8 cellular contexts compared by ENCODE assay signal in genomic region chr14:69610859-69611263, GRCh38. TPM values are rescaled to one million over a fixed set of nuclear protein-coding genes. Genes with fewer than 3 reads are reported as not detected.
DNase-seq lines count a peak whose midpoint lies in the region; FAIRE-seq and TF ChIP-seq lines count a peak whose summit lies in the region.

No MANE protein-coding gene starts in this region.

- H3K4me1 ChIP-seq in kidney (ENCODE audit: control insufficient read depth in 1 of 2, insufficient read depth in 1 of 2, low read depth in 1 of 2, low read length in 2 of 2) (peaks cover 31 to 38% of the 10 kb centered on the region in 2 donors), testis (peaks cover 37% of the 10 kb centered on the region)

- intact Hi-C loops in kidney (cut with DNase I) = no loop called here
- intact Hi-C loops in testis (cut with DNase I; ENCODE audit: low total_unique reads) = no loop called here

- H3K4me3 ChIP-seq in AG04450 (ENCODE audit: low read depth, low read length) (peak overlapping the region; percentile 67), kidney (ENCODE audit: low read length in 2 of 2) (peak overlapping the region; percentile 63 to 84), testis (peak overlapping the region; percentile 84 to 88)

- H3K9me3 ChIP-seq in AG04450 (ENCODE audit: control insufficient read depth, insufficient read depth, low read length) = no peaks in the 10 kb centered on the region; the same call in 1 of the 2 replicates
- H3K9me3 ChIP-seq in kidney (ENCODE audit: control insufficient read depth in 1 of 2, low read length in 2 of 2) = no peaks in the 10 kb centered on the region
- H3K9me3 ChIP-seq in testis = no peaks in the 10 kb centered on the region

- POLR2A ChIA-PET in AG04450 (lab: Yijun Ruan, JAX) = interaction anchor here (0.6 to 1.6 kb wide), 4 partner anchors 18 to 156 kb away, joined by 3 to 6 read pairs (median 4); partner anchors contain the start of gene SRSF5

- 3 to 5% methylated on average over 10 of the region's 10 CpGs for WGBS in testis, 2 donors

- H3K9ac ChIP-seq in kidney (ENCODE audit: low read length in 2 of 2) = peak overlapping the region in 1 of 2 donors; percentile 77

- no peak for TF ChIP-seq POLR2A in testis (IDR thresholded peaks at IDR 0.05)

- no peaks in the 10 kb centered on the region for H3K36me3 ChIP-seq in kidney (ENCODE audit: control insufficient read depth in 1 of 2, insufficient read depth in 2 of 2, low read length in 2 of 2)
- H3K36me3 ChIP-seq in testis (ENCODE audit: low read depth, missing control alignments) = no peaks in the 10 kb centered on the region

- no peaks in the 10 kb centered on the region for H3K27me3 ChIP-seq in AG04450 (ENCODE audit: control insufficient read depth, insufficient read depth, low read length)
- H3K27me3 ChIP-seq in testis = no peaks in the 10 kb centered on the region

- H3K27ac ChIP-seq in AG04450 (ENCODE audit: low read depth, low read length) (peak overlapping the region; percentile 57), angular gyrus (ENCODE audit: low read depth, low read length) (peak overlapping the region; percentile 85), kidney (ENCODE audit: low read depth in 2 of 2, low read length in 2 of 2) (peak overlapping the region; percentile 54 to 76), testis (peak overlapping the region; percentile 72 to 84)

- CTCF ChIA-PET in AG04450 (lab: Charles Lee) = interaction anchor here (0.6 to 1.3 kb wide), 3 partner anchors 31 to 116 kb away, joined by 3 to 6 read pairs (median 3); no protein-coding TSS in a partner anchor

- FAIRE-seq in kidney (lab: Jason Lieb, UNC) = no peak

- TF ChIP-seq CTCF in AG04450 (IDR thresholded peaks at IDR 0.05; ENCODE audit: low read depth, low read length) = no peak
- no peak for TF ChIP-seq CTCF in kidney (IDR thresholded peaks at IDR 0.05; ENCODE audit: borderline replicate concordance, extremely low read depth, insufficient read depth)
- no peak for TF ChIP-seq CTCF in testis (IDR thresholded peaks at IDR 0.05)

- no peak for DNase-seq in AG04450 (ENCODE audit: low read depth, low spot score)
- peak; percentile 13 for DNase-seq in HCEC 1CT
- no peak for DNase-seq in kidney
- no peak for DNase-seq in testis
- DNase-seq in LoVo (ENCODE audit: low spot score) = no peak
- DNase-seq in Ammon's horn (ENCODE audit: low spot score) = no peak
- DNase-seq in DMS153 (lab: John Stamatoyannopoulos, UW) = no peak

RNA-seq across cellular contexts. Expression of gene SUSD6, which starts 0.5 kb away (rescaled TPM):
- polyA plus RNA-seq in AG04450 (2011; rRNA removed) = 14.4 and 16.3 TPM in 2 replicates
- polyA minus RNA-seq in AG04450 (2011; rRNA and poly(A)+ RNA removed) = 20.5 and 26.1 TPM in 2 replicates
- total RNA-seq in kidney = 84.2 TPM
- polyA plus RNA-seq in kidney (ENCODE audit: insufficient read depth, low read depth, low replicate concordance) = 14.3 TPM
- total RNA-seq in testis = 10 to 100 TPM; 38.7 to 39.5 TPM
- 27.7 TPM for polyA plus RNA-seq in testis (ENCODE audit: insufficient read depth, low read depth, low replicate concordance)

RNA-seq across cellular contexts. Expression of gene CCDC177, which starts 36.2 kb away (rescaled TPM):
- polyA plus RNA-seq in AG04450 (2011; rRNA removed) (not detected in 2 replicates), kidney (ENCODE audit: insufficient read depth, low read depth, low replicate concordance) (not detected), testis (ENCODE audit: insufficient read depth, low read depth, low replicate concordance) (0.63 TPM)
- 0.05 TPM in 1 of 2 replicates, not detected in the other for polyA minus RNA-seq in AG04450 (2011; rRNA and poly(A)+ RNA removed)
- total RNA-seq in kidney (not detected), testis (1 to 10 TPM; 1.7 to 1.9 TPM)
